Comparison of ENCODE assay signal across 1 cellular context in the genomic region with DNA sequence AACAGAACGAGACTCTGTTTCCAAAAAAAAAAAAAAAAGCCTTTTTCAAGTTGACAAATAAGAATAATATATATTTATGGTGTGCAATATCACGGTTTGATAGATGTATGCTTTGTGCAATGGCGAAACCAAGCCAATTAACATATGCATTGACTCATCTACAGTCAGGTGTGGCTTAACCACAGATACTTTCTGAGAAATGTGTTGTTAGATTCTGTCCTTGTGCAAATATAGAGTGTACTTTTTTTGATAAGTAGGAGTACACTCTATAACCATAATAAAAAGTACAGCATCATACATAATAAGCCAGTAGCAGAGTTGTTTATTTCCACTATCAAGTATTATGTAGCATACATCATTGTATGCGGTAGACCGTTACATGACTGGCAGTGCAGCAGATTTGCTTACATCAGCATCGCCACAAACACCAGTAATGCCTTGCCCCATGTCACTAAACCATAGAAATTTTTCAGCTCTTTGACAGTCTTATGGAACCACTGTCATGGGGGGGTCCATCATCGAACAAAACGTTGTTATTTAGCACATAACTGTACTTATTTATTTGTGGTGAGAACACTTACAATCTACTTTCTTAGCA.
TF ChIP-seq lines count a peak whose summit lies in the region.

No MANE protein-coding gene starts in this region.

TF ChIP-seq in HepG2, 621 proteins besides CTCF, POLR2A, EP300 and RAD21:
- TF ChIP-seq HMGXB3 (CRISPR knock-in tag; IDR thresholded peaks at IDR 0.05; ENCODE audit: borderline replicate concordance) (no peak), ZNF33B (CRISPR knock-in tag; IDR thresholded peaks at IDR 0.05) (no peak), MTA1 (CRISPR knock-in tag; IDR thresholded peaks at IDR 0.05; ENCODE audit: borderline replicate concordance) (no peak), ZNF710 (CRISPR knock-in tag; IDR thresholded peaks at IDR 0.05; ENCODE audit: borderline replicate concordance) (no peak), ZBTB7A (CRISPR knock-in tag; IDR thresholded peaks at IDR 0.05) (no peak), PBX2 (CRISPR knock-in tag; IDR thresholded peaks at IDR 0.05) (no peak), HNF4A (CRISPR knock-in tag; IDR thresholded peaks at IDR 0.05) (no peak), MAFK (conservative IDR thresholded peaks at IDR 0.05 in 1 of 2, IDR thresholded peaks at IDR 0.05 in 1 of 2; ENCODE audit: low read length in 2 of 2) (peak; percentile 73 to 86), ZNF326 (CRISPR knock-in tag; IDR thresholded peaks at IDR 0.05; ENCODE audit: borderline replicate concordance) (no peak), MAFF (IDR thresholded peaks at IDR 0.05; ENCODE audit: low read depth, low read length) (peak; percentile 78)
TF ChIP-seq in HepG2: peak in this region for 2.
